ENCODE assay signal across 1 cellular context in genomic region chr17:21388944-21389343, GRCh38.
TF ChIP-seq lines count a peak whose summit lies in the region.

No MANE protein-coding gene starts in this region.

TF ChIP-seq in HEK293, 187 proteins besides CTCF, POLR2A, EP300 and RAD21:
- TF ChIP-seq ZNF768 (tag by site-specific recombination; IDR thresholded peaks at IDR 0.05) (peak; percentile 44; the same call in 1 of the 2 replicates), PRDM10 (tag by site-specific recombination; IDR thresholded peaks at IDR 0.05) (no peak), ZNF621 (tag by site-specific recombination; IDR thresholded peaks at IDR 0.05) (no peak), BCL11B (tag by site-specific recombination; IDR thresholded peaks at IDR 0.05; ENCODE audit: low read depth) (no peak), ZNF350 (tag by site-specific recombination; IDR thresholded peaks at IDR 0.05) (no peak), KLF9 (tag by site-specific recombination; IDR thresholded peaks at IDR 0.05; ENCODE audit: low read depth) (no peak)
- TF ChIP-seq, protein P1, sequence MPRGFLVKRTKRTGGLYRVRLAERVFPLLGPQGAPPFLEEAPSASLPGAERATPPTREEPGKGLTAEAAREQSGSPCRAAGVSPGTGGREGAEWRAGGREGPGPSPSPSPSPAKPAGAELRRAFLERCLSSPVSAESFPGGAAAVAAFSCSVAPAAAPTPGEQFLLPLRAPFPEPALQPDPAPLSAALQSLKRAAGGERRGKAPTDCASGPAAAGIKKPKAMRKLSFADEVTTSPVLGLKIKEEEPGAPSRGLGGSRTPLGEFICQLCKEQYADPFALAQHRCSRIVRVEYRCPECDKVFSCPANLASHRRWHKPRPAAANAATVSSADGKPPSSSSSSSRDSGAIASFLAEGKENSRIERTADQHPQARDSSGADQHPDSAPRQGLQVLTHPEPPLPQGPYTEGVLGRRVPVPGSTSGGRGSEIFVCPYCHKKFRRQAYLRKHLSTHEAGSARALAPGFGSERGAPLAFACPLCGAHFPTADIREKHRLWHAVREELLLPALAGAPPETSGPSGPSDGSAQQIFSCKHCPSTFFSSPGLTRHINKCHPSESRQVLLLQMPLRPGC (tag by site-specific recombination; IDR thresholded peaks at IDR 0.05): no peak
